8 cellular contexts compared by ENCODE assay signal in the genomic region with DNA sequence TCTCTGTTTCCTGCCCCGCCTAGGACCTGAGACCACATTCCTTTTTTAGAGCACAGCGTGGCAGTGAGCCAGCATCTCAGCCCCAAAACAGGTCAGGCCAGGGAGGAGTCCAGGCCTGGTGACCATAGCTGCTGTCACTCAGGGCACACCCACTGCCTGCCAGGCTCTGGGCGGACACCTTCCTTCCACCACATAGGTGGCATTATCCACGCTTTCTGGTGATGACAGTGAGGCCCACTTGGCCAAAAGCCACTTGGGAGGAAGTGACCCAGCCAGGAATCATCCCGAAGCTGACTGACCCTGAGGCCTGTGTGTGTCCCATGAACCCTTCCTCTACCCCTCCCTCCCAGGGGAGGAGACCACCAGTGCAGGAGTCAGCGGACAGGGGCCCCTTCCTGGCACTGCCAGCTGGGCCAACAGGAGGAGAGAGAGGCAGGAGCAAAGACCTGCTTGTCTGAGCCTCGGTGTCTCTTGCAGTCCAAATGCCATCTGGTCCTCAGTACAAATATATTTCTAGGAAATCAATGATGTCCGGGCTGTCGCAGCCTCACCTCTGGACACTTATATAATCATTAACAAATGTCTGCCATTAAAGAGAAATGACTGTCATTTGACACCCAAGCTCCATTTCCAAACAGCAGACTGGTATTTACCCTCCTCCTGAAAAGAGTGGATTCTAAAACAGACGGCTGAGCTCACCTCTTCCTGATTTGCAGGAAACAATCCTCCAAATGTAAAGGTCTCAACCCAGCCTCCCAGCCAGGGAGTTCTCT.
A peak's percentile ranks its signal among the peaks of the same experiment; 100 is the strongest.
DNase-seq lines count a peak whose midpoint lies in the region; ATAC-seq and TF ChIP-seq lines count a peak whose summit lies in the region.

No MANE protein-coding gene starts in this region.

- H3K9me1 ChIP-seq in IMR-90 (ENCODE audit: insufficient read depth, low read length) = peaks cover 6% of the 10 kb centered on the region; the same call in 1 of the 2 replicates

- no TSS peak for BruUV-seq in IMR-90 (replicated peaks; lab: Mats Ljungman, UMichigan)

- H3K4me2 ChIP-seq in IMR-90 (ENCODE audit: low read depth, low read length) = no peak overlapping the region

- H3K4me3 ChIP-seq in IMR-90 (ENCODE audit: insufficient read depth, low read depth, low read length) (no peak overlapping the region), adrenal gland (no peak overlapping the region), transverse colon (no peak overlapping the region), testis (no peak overlapping the region)

- H4K8ac ChIP-seq in IMR-90 (ENCODE audit: low read depth in 2 of 2, low read length in 2 of 2) = no peak overlapping the region

- no peak overlapping the region for H2BK120ac ChIP-seq in IMR-90 (ENCODE audit: low read depth, low read length)

- H4K91ac ChIP-seq in IMR-90 (ENCODE audit: insufficient read depth, low read depth, low read length) = no peak overlapping the region

- no peak overlapping the region for H3K23ac ChIP-seq in IMR-90 (ENCODE audit: low read depth, low read length)

- peak overlapping the region; percentile 8; the same call in 1 of the 2 replicates for H2AK5ac ChIP-seq in IMR-90 (ENCODE audit: low read depth, low read length)

- no peak overlapping the region for H2BK20ac ChIP-seq in IMR-90 (ENCODE audit: low read depth, low read length)

- no peak overlapping the region for H2BK5ac ChIP-seq in IMR-90 (ENCODE audit: low read depth, low read length, poor library complexity, severe bottlenecking)

- no peak overlapping the region for H4K5ac ChIP-seq in IMR-90 (ENCODE audit: low read depth, low read length)

- H3K36me3 ChIP-seq in IMR-90 (ENCODE audit: control insufficient read depth, insufficient read depth, low read length) = no peaks in the 10 kb centered on the region
- H3K36me3 ChIP-seq in adrenal gland (replicated peaks in 1 of 2) = no peaks in the 10 kb centered on the region
- H3K36me3 ChIP-seq in transverse colon = no peaks in the 10 kb centered on the region
- no peaks in the 10 kb centered on the region for H3K36me3 ChIP-seq in testis (ENCODE audit: low read depth, missing control alignments)

- dilution Hi-C loops in IMR-90 (cut with HindIII; ENCODE audit: low sequenced_read_pairs, unreplicated experiment) = no loop called here

- H3K14ac ChIP-seq in IMR-90 (replicated peaks; ENCODE audit: low read depth, low read length) = peak overlapping the region; percentile 66

- no peaks in the 10 kb centered on the region for H3K79me1 ChIP-seq in IMR-90 (ENCODE audit: low read depth in 1 of 2, low read length in 2 of 2)

- no peak overlapping the region for H3K9ac ChIP-seq in IMR-90 (ENCODE audit: low read depth, low read length)

- H4K20me1 ChIP-seq in IMR-90 (ENCODE audit: insufficient read depth, low read length) = no peaks in the 10 kb centered on the region

- no peak overlapping the region for H3K56ac ChIP-seq in IMR-90 (ENCODE audit: extremely low read depth, insufficient read depth, low read length)

- TF ChIP-seq POLR2A in IMR-90 (IDR thresholded peaks at IDR 0.05; ENCODE audit: low read depth, low read length) = no peak
- TF ChIP-seq POLR2A in adrenal gland (IDR thresholded peaks at IDR 0.05) = no peak
- no peak for TF ChIP-seq POLR2A in transverse colon (IDR thresholded peaks at IDR 0.05)
- no peak for TF ChIP-seq POLR2A in testis (IDR thresholded peaks at IDR 0.05)

- in situ Hi-C loops in IMR-90 (cut with MboI; ENCODE audit: low sequenced_read_pairs) (no loop called here), transverse colon (cut with MboI; ENCODE audit: low pct_ligation_motif_present in 1 of 4, low pct_unique_long_range_greater_than_20kb in 1 of 4, low sequenced_read_pairs in 3 of 4) (no loop called here)

- H3K27me3 ChIP-seq in IMR-90 (ENCODE audit: control insufficient read depth, insufficient read depth, low read length) = peaks cover 7% of the 10 kb centered on the region
- no peaks in the 10 kb centered on the region for H3K27me3 ChIP-seq in adrenal gland
- H3K27me3 ChIP-seq in transverse colon = no peaks in the 10 kb centered on the region
- H3K27me3 ChIP-seq in testis = no peaks in the 10 kb centered on the region

- no peak for TF ChIP-seq RAD21 in IMR-90 (IDR thresholded peaks at IDR 0.05; ENCODE audit: low read length)

- H3K27ac ChIP-seq in IMR-90 (ENCODE audit: insufficient read depth, low read length) (no peak overlapping the region), adrenal gland (no peak overlapping the region), transverse colon (peak overlapping the region in 1 of 4 donors; percentile 18), testis (no peak overlapping the region)

- POLR2A ChIA-PET in IMR-90 (lab: Charles Lee; ENCODE audit: unreplicated experiment) = no interaction called here

- H3K4me1 ChIP-seq in IMR-90 (ENCODE audit: control insufficient read depth, insufficient read depth, low read length) = no peaks in the 10 kb centered on the region
- peaks cover 5 to 9% of the 10 kb centered on the region in 2 donors for H3K4me1 ChIP-seq in adrenal gland (replicated peaks in 1 of 2)
- peaks cover 0 to 14% (median 2%) of the 10 kb centered on the region in 4 donors for H3K4me1 ChIP-seq in transverse colon
- H3K4me1 ChIP-seq in testis = no peaks in the 10 kb centered on the region

- TF ChIP-seq CTCF in IMR-90 (conservative IDR thresholded peaks at IDR 0.05; ENCODE audit: low read depth, low read length) (no peak), adrenal gland (IDR thresholded peaks at IDR 0.05) (no peak), transverse colon (IDR thresholded peaks at IDR 0.05) (no peak), testis (IDR thresholded peaks at IDR 0.05) (no peak)

- H3K9me3 ChIP-seq in IMR-90 (ENCODE audit: control insufficient read depth, insufficient read depth, low read length) = no peaks in the 10 kb centered on the region
- no peaks in the 10 kb centered on the region for H3K9me3 ChIP-seq in adrenal gland (replicated peaks in 1 of 3)
- H3K9me3 ChIP-seq in transverse colon = no peaks in the 10 kb centered on the region
- no peaks in the 10 kb centered on the region for H3K9me3 ChIP-seq in testis

- no peak overlapping the region for H3K18ac ChIP-seq in IMR-90 (ENCODE audit: low read depth, low read length)

- CTCF ChIA-PET in IMR-90 (lab: Yijun Ruan, JAX) = no interaction called here

- 92% methylated on average over 1 of the region's 10 CpGs; no CpG with 5 or more reads in 1 of the 2 experiments for WGBS in IMR-90 (ENCODE audit: extremely low coverage in 2 of 2, insufficient read length in 1 of 2), 2 experiments
- WGBS in adrenal gland, 4 donors = 58 to 71% (median 65%) methylated on average over 7 to 10 of the region's 10 CpGs
- 38 to 42% methylated on average over 4 to 10 of the region's 10 CpGs for WGBS in transverse colon (ENCODE audit: low coverage in 1 of 2), 2 donors
- whole genome bisulfite sequencing in testis, 2 donors = 75 to 76% methylated on average over 7 to 10 of the region's 10 CpGs

- intact Hi-C loops in IMR-90 (cut with micrococcal nuclease) (no loop called here), adrenal gland (cut with DNase I) (no loop called here), left ventricle myocardium superior (cut with micrococcal nuclease) (no loop called here), transverse colon (cut with DNase I; ENCODE audit: low total_unique reads) (no loop called here), testis (cut with DNase I; ENCODE audit: low total_unique reads) (no loop called here)

- H3K4ac ChIP-seq in IMR-90 (ENCODE audit: low read depth, low read length) = no peak overlapping the region

- TF ChIP-seq EP300 in transverse colon (IDR thresholded peaks at IDR 0.05; ENCODE audit: low read depth) = no peak

- ATAC-seq in IMR-90 (ENCODE audit: low read depth) (no peak), left ventricle myocardium superior (peak; percentile 99), GM21723 (IDR thresholded peaks at IDR 0.05; ENCODE audit: unreplicated experiment) (no peak)

- H2AFZ ChIP-seq in IMR-90 (replicated peaks; ENCODE audit: low read length, poor library complexity) = peak overlapping the region; percentile 83

- DNase-seq in IMR-90 (no peak), adrenal gland (peak; percentile 31 to 74 (median 54)), left ventricle myocardium superior (peak; percentile 92), transverse colon (peak; percentile 47), cortex of kidney (lab: John Stamatoyannopoulos, UW) (no peak), testis (no peak), T-helper 2 cell (no peak)

- H2BK15ac ChIP-seq in IMR-90 (ENCODE audit: low read depth, low read length) = no peak overlapping the region

- H2AK9ac ChIP-seq in IMR-90 (replicated peaks; ENCODE audit: low read depth, low read length, poor library complexity) = peak overlapping the region; percentile 78

TF ChIP-seq in IMR-90, 13 proteins besides CTCF, POLR2A, EP300 and RAD21 (continues in another document):
- no peak for TF ChIP-seq CEBPB (IDR thresholded peaks at IDR 0.05; ENCODE audit: low read depth, low read length)
- TF ChIP-seq RFX5 (IDR thresholded peaks at IDR 0.05; ENCODE audit: low read depth, low read length) = no peak
- no peak for TF ChIP-seq SMC3 (IDR thresholded peaks at IDR 0.05; ENCODE audit: low read depth, low read length)
- no peak for TF ChIP-seq MXI1 (IDR thresholded peaks at IDR 0.05; ENCODE audit: borderline replicate concordance, low read depth, low read length)
- TF ChIP-seq MAFK (IDR thresholded peaks at IDR 0.05; ENCODE audit: low read depth, low read length) = no peak
- TF ChIP-seq USF2 (IDR thresholded peaks at IDR 0.05; ENCODE audit: low read depth, low read length) = no peak
- TF ChIP-seq NFE2L2 (IDR thresholded peaks at IDR 0.05; ENCODE audit: low read depth, low read length) = no peak
- TF ChIP-seq, protein P1, sequence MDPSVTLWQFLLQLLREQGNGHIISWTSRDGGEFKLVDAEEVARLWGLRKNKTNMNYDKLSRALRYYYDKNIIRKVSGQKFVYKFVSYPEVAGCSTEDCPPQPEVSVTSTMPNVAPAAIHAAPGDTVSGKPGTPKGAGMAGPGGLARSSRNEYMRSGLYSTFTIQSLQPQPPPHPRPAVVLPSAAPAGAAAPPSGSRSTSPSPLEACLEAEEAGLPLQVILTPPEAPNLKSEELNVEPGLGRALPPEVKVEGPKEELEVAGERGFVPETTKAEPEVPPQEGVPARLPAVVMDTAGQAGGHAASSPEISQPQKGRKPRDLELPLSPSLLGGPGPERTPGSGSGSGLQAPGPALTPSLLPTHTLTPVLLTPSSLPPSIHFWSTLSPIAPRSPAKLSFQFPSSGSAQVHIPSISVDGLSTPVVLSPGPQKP (IDR thresholded peaks at IDR 0.05; ENCODE audit: borderline replicate concordance, low read depth, low read length) = no peak
- no peak for TF ChIP-seq FOS (IDR thresholded peaks at IDR 0.05; ENCODE audit: low read depth, low read length)
- TF ChIP-seq RCOR1 (IDR thresholded peaks at IDR 0.05; ENCODE audit: insufficient replicate concordance, low read length) = no peak
- no peak for TF ChIP-seq BHLHE40 (IDR thresholded peaks at IDR 0.05; ENCODE audit: low read depth, low read length)

Comparison
In these comparisons a context has a peak if more than half of its experiments do, and no peak if none do; other contexts are left out.
1. DNase-seq: peak in adrenal gland (7 of 7), left ventricle myocardium superior (single experiment) and transverse colon (single experiment); none in IMR-90 (single experiment), cortex of kidney (single experiment), testis (single experiment) and T-helper 2 cell (0 of 5).